Comparison of ENCODE assay signal across 1 cellular context in genomic region chr18:68714707-68715496, GRCh38.
TF ChIP-seq lines count a peak whose summit lies in the region.

Gene TMX3 (minus strand): TSS chr18:68715108. CDS start chr18:68714981, 127 bp downstream.

TF ChIP-seq in WTC11, 78 proteins besides CTCF, POLR2A, EP300 and RAD21 (continued from another document and continues in another):
- TF ChIP-seq FOXK1 (CRISPR knock-in tag; IDR thresholded peaks at IDR 0.05) (peak; percentile 92), ZNF416 (CRISPR knock-in tag; IDR thresholded peaks at IDR 0.05) (no peak), ZNF671 (CRISPR knock-in tag; IDR thresholded peaks at IDR 0.05) (no peak), PRDM15 (CRISPR knock-in tag; IDR thresholded peaks at IDR 0.05) (peak; percentile 51; the same call in 1 of the 2 replicates), STAT6 (CRISPR knock-in tag; conservative IDR thresholded peaks at IDR 0.05; ENCODE audit: low read depth) (no peak; the same call in 1 of the 2 replicates), ZNF512 (CRISPR knock-in tag; IDR thresholded peaks at IDR 0.05; ENCODE audit: borderline replicate concordance) (no peak), MAX (CRISPR knock-in tag; IDR thresholded peaks at IDR 0.05) (peak; percentile 96), ATF2 (CRISPR knock-in tag; IDR thresholded peaks at IDR 0.05; ENCODE audit: borderline replicate concordance, low read depth) (no peak), ARID4B (CRISPR knock-in tag; IDR thresholded peaks at IDR 0.05; ENCODE audit: borderline replicate concordance) (peak; percentile 93), NFYB (CRISPR knock-in tag; conservative IDR thresholded peaks at IDR 0.05; ENCODE audit: low read depth) (0 out of 2 replicates have a peak, but pooled peaks have one; percentile 15), NR1H2 (CRISPR knock-in tag; IDR thresholded peaks at IDR 0.05) (no peak), ELF4 (CRISPR knock-in tag; IDR thresholded peaks at IDR 0.05; ENCODE audit: low read depth) (peak; percentile 16; the same call in 1 of the 2 replicates), TEAD4 (CRISPR knock-in tag; IDR thresholded peaks at IDR 0.05) (no peak; the same call in none of the 2 replicates), CREM (CRISPR knock-in tag; IDR thresholded peaks at IDR 0.05) (peak; percentile 88), ZNF532 (CRISPR knock-in tag; IDR thresholded peaks at IDR 0.05; ENCODE audit: borderline replicate concordance) (no peak), ZNF423 (CRISPR knock-in tag; IDR thresholded peaks at IDR 0.05) (peak; percentile 11; the same call in 1 of the 2 replicates), E2F5 (CRISPR knock-in tag; IDR thresholded peaks at IDR 0.05) (peak; percentile 93), ERG (CRISPR knock-in tag; IDR thresholded peaks at IDR 0.05) (no peak), ATF1 (CRISPR knock-in tag; IDR thresholded peaks at IDR 0.05) (peak; percentile 92), MYBL2 (CRISPR knock-in tag; IDR thresholded peaks at IDR 0.05) (peak; percentile 89), SMAD3 (CRISPR knock-in tag; IDR thresholded peaks at IDR 0.05; ENCODE audit: borderline replicate concordance) (peak; percentile 96), SP1 (CRISPR knock-in tag; conservative IDR thresholded peaks at IDR 0.05) (peak; percentile 49; the same call in 1 of the 2 replicates), ZNF232 (CRISPR knock-in tag; IDR thresholded peaks at IDR 0.05) (peak; percentile 97), TP53 (CRISPR knock-in tag; IDR thresholded peaks at IDR 0.05) (peak; percentile 96), E2F1 (CRISPR knock-in tag; IDR thresholded peaks at IDR 0.05) (peak; percentile 92; the same call in 1 of the 2 replicates), CDX4 (CRISPR knock-in tag; IDR thresholded peaks at IDR 0.05; ENCODE audit: borderline replicate concordance) (no peak)
